17 cellular contexts compared by ENCODE assay signal in genomic region chr7:122847871-122848473, GRCh38. TPM values are rescaled to one million over a fixed set of nuclear protein-coding genes. Genes with fewer than 3 reads are reported as not detected.
"Had no signal": no experiment of that assay in that cellular context is flagged by ENCODE, and none has a peak within 500 bp of the region (broad histone marks: within the 10 kb centered on the region; RNA-seq: fewer than 3 reads in every experiment).

No MANE protein-coding gene starts in this region.

- H3K27me3 ChIP-seq: cardiac muscle cell, upper lobe of right lung had no signal

- H3K9me3 ChIP-seq: upper lobe of right lung had no signal

- DNase-seq: activated CD4-positive, alpha-beta memory T cell treated with anti-CD3 and anti-CD28 coated beads for 36 hours; activated CD4-positive, alpha-beta T cell treated with anti-CD3 and anti-CD28 coated beads for 1 hour; activated naive CD4-positive, alpha-beta T cell treated with Interleukin-2 at 50 U/mL for 16 hours; activated naive CD8-positive, alpha-beta T cell treated with anti-CD3 and anti-CD28 coated beads, Interleukin-2, amount 50 U/mL, for 24 hours; activated T-cell treated with anti-CD3 and anti-CD28 coated beads, Interleukin-2, amount 50 U/mL, for 72 hours; effector CD8-positive, alpha-beta T cell; left colon; mesendoderm; stimulated activated CD4-positive, alpha-beta T cell treated with anti-CD3 and anti-CD28 coated beads, Interleukin-2, amount 100 ng/mL, for 48 hours; stimulated activated naive CD4-positive, alpha-beta T cell treated with Interleukin-2 at 50 U/mL for 16 hours; SW 1271; upper lobe of right lung had no signal

- H3K36me3 ChIP-seq: cardiac muscle cell, upper lobe of right lung had no signal

- H3K36me3 Mint-ChIP-seq: activated CD4-positive, alpha-beta memory T cell treated with anti-CD3 and anti-CD28 coated beads for 36 hours had no signal

- H3K27ac Mint-ChIP-seq: activated CD4-positive, alpha-beta memory T cell treated with anti-CD3 and anti-CD28 coated beads for 36 hours; activated naive CD8-positive, alpha-beta T cell treated with anti-CD3 and anti-CD28 coated beads, Interleukin-2, amount 50 U/mL, for 24 hours; activated T-cell treated with anti-CD3 and anti-CD28 coated beads, Interleukin-2, amount 50 U/mL, for 72 hours; T-helper 2 cell treated with Interferon-gamma antibody and Interleukin-4, amounts not matched to agents 5 μg/mL and 100 μg/mL, for 36 hours had no signal

- H3K4me3 ChIP-seq: cardiac muscle cell, coronary artery, upper lobe of right lung had no signal

- H3K4me1 Mint-ChIP-seq: activated naive CD8-positive, alpha-beta T cell treated with anti-CD3 and anti-CD28 coated beads, Interleukin-2, amount 50 U/mL, for 24 hours; nephron had no signal

- H3K27me3 Mint-ChIP-seq: activated CD4-positive, alpha-beta memory T cell treated with anti-CD3 and anti-CD28 coated beads for 36 hours; activated naive CD8-positive, alpha-beta T cell treated with anti-CD3 and anti-CD28 coated beads, Interleukin-2, amount 50 U/mL, for 24 hours had no signal

- H3K4me3 Mint-ChIP-seq: activated CD4-positive, alpha-beta memory T cell treated with anti-CD3 and anti-CD28 coated beads for 36 hours; activated naive CD8-positive, alpha-beta T cell treated with anti-CD3 and anti-CD28 coated beads, Interleukin-2, amount 50 U/mL, for 24 hours; activated T-cell treated with anti-CD3 and anti-CD28 coated beads, Interleukin-2, amount 50 U/mL, for 72 hours; nephron; T-helper 2 cell treated with Interferon-gamma antibody and Interleukin-4, amounts not matched to agents 5 μg/mL and 100 μg/mL, for 36 hours had no signal

- H3K27ac ChIP-seq: cardiac muscle cell, coronary artery, epithelial cell of prostate had no signal

- H3K9me3 Mint-ChIP-seq: activated CD4-positive, alpha-beta memory T cell treated with anti-CD3 and anti-CD28 coated beads for 36 hours; nephron had no signal

- ATAC-seq: activated naive CD8-positive, alpha-beta T cell treated with anti-CD3 and anti-CD28 coated beads, Interleukin-2, amount 50 U/mL, for 24 hours; activated T-cell treated with anti-CD3 and anti-CD28 coated beads, Interleukin-2, amount 50 U/mL, for 72 hours; left colon; upper lobe of right lung had no signal

RNA-seq across cellular contexts. Expression of gene CADPS2, which starts 38.3 kb away (rescaled TPM):
- total RNA-seq: activated CD4-positive, alpha-beta memory T cell treated with anti-CD3 and anti-CD28 coated beads for 36 hours; activated T-cell treated with anti-CD3 and anti-CD28 coated beads, Interleukin-2, amount 50 U/mL, for 72 hours had no signal
